ENCODE assay signal across 13 cellular contexts in the genomic region with DNA sequence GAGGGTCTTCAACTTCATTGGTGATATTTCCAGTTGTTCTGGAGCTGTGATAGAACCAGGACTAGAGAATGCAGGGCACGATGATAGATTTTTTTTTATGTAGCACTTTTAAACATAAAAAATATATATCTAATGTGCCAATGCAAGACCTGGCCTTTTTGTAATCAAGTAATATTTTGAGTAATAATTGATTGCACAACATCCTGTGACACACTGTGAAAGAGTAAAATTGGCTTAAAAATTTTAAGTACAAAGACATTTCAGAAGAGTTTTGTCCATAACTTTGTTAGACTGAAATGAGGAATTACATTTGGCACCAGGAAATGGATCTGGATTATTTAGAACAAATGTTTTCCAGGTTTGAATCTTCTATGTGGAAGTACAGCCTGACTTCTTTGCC. TPM values are rescaled to one million over a fixed set of nuclear protein-coding genes. Genes with fewer than 3 reads are reported as not detected.
DNase-seq lines count a peak whose midpoint lies in the region; ATAC-seq, FAIRE-seq and TF ChIP-seq lines count a peak whose summit lies in the region.
"Had no signal": no experiment of that assay in that cellular context is flagged by ENCODE, and none has a peak within 500 bp of the region (broad histone marks: within the 10 kb centered on the region; RNA-seq: fewer than 3 reads in every experiment).

No MANE protein-coding gene starts in this region.

- intact Hi-C loops in kidney (cut with DNase I): no loop called here
- intact Hi-C loops in thyroid gland (cut with DNase I): no loop called here

- no peaks in the 10 kb centered on the region for H3K27me3 ChIP-seq in thyroid gland

- no peak for FAIRE-seq in kidney (lab: Jason Lieb, UNC)
- FAIRE-seq: H54 had no signal

- H3K27me3 Mint-ChIP-seq in activated T-cell treated with anti-CD3 and anti-CD28 coated beads, Interleukin-2, amount 50 U/mL, for 24 hours: no peaks in the 10 kb centered on the region
- H3K27me3 Mint-ChIP-seq in activated naive CD8-positive, alpha-beta T cell treated with anti-CD3 and anti-CD28 coated beads, Interleukin-2, amount 50 U/mL, for 24 hours: no peaks in the 10 kb centered on the region
- no peaks in the 10 kb centered on the region for H3K27me3 Mint-ChIP-seq in type B pancreatic cell

- H3K36me3 ChIP-seq in kidney (ENCODE audit: control insufficient read depth in 1 of 2, insufficient read depth in 2 of 2, low read length in 2 of 2) (no peaks in the 10 kb centered on the region), thyroid gland (no peaks in the 10 kb centered on the region)

- peaks cover 96% of the 10 kb centered on the region for H3K4me1 Mint-ChIP-seq in activated T-cell treated with anti-CD3 and anti-CD28 coated beads, Interleukin-2, amount 50 U/mL, for 24 hours (ENCODE audit: low read depth)
- peaks cover 95% of the 10 kb centered on the region for H3K4me1 Mint-ChIP-seq in activated naive CD8-positive, alpha-beta T cell treated with anti-CD3 and anti-CD28 coated beads, Interleukin-2, amount 50 U/mL, for 24 hours
- H3K4me1 Mint-ChIP-seq in type B pancreatic cell (ENCODE audit: unreplicated experiment): peaks cover 20% of the 10 kb centered on the region
- H3K4me1 Mint-ChIP-seq: stimulated activated memory B cell treated with anti-CD40 and anti-IgM and Interleukin-4, amounts not matched to agents 10 μg/mL and 1 μg/mL and 100 μg/mL, for 72 hours had no signal

- no peak overlapping the region for H3K9ac ChIP-seq in kidney (ENCODE audit: low read length in 2 of 2)

- H3K4me1 ChIP-seq in kidney (ENCODE audit: control insufficient read depth in 1 of 2, insufficient read depth in 1 of 2, low read depth in 1 of 2, low read length in 2 of 2): peaks cover 0 to 14% of the 10 kb centered on the region in 2 donors
- peaks cover 0 to 25% of the 10 kb centered on the region in 2 donors for H3K4me1 ChIP-seq in thyroid gland

- H3K4me3 Mint-ChIP-seq in activated T-cell treated with anti-CD3 and anti-CD28 coated beads, Interleukin-2, amount 50 U/mL, for 24 hours: peak overlapping the region; percentile 83
- peak overlapping the region; percentile 87 for H3K4me3 Mint-ChIP-seq in activated naive CD8-positive, alpha-beta T cell treated with anti-CD3 and anti-CD28 coated beads, Interleukin-2, amount 50 U/mL, for 24 hours
- H3K4me3 Mint-ChIP-seq in type B pancreatic cell: no peak overlapping the region
- H3K4me3 Mint-ChIP-seq: mesothelial cell of epicardium; stimulated activated memory B cell treated with anti-CD40 and anti-IgM and Interleukin-4, amounts not matched to agents 10 μg/mL and 1 μg/mL and 100 μg/mL, for 72 hours had no signal

- no peak for DNase-seq in activated T-cell treated with anti-CD3 and anti-CD28 coated beads, Interleukin-2, amount 50 U/mL, for 24 hours
- DNase-seq in activated T-cell treated with anti-CD3 and anti-CD28 coated beads for 4 hours (no peak), kidney (no peak), thyroid gland (no peak), COR-L47 (lab: John Stamatoyannopoulos, UW) (no peak), DMS153 (lab: John Stamatoyannopoulos, UW) (no peak), type B pancreatic cell (ENCODE audit: extremely low spot score, unreplicated experiment) (no peak)
- no peak for DNase-seq in activated naive CD8-positive, alpha-beta T cell treated with anti-CD3 and anti-CD28 coated beads, Interleukin-2, amount 50 U/mL, for 24 hours
- DNase-seq: NCI-H524 treated with DMSO at 0.1 percent for 48 hours; stimulated activated CD4-positive, alpha-beta T cell treated with anti-CD3 and anti-CD28 coated beads, Interleukin-12 subunit alpha, Interleukin-12 subunit beta, amount 100 ng/mL, for 4 hours had no signal

- TF ChIP-seq CTCF in kidney (IDR thresholded peaks at IDR 0.05; ENCODE audit: borderline replicate concordance, extremely low read depth, insufficient read depth) (no peak), thyroid gland (IDR thresholded peaks at IDR 0.05) (no peak), type B pancreatic cell (conservative IDR thresholded peaks at IDR 0.05) (no peak)

- H3K9me3 ChIP-seq in kidney (ENCODE audit: control insufficient read depth in 1 of 2, low read length in 2 of 2): no peaks in the 10 kb centered on the region
- no peaks in the 10 kb centered on the region for H3K9me3 ChIP-seq in thyroid gland

- H3K4me3 ChIP-seq in kidney (ENCODE audit: low read length in 2 of 2) (no peak overlapping the region), thyroid gland (replicated peaks in 1 of 3) (no peak overlapping the region)

- peak overlapping the region; percentile 99 for H3K27ac Mint-ChIP-seq in activated T-cell treated with anti-CD3 and anti-CD28 coated beads, Interleukin-2, amount 50 U/mL, for 24 hours
- H3K27ac Mint-ChIP-seq in activated naive CD8-positive, alpha-beta T cell treated with anti-CD3 and anti-CD28 coated beads, Interleukin-2, amount 50 U/mL, for 24 hours: peak overlapping the region; percentile 99
- no peak overlapping the region for H3K27ac Mint-ChIP-seq in type B pancreatic cell
- H3K27ac Mint-ChIP-seq: mesothelial cell of epicardium; stimulated activated memory B cell treated with anti-CD40 and anti-IgM and Interleukin-4, amounts not matched to agents 10 μg/mL and 1 μg/mL and 100 μg/mL, for 72 hours had no signal

- H3K36me3 Mint-ChIP-seq in activated T-cell treated with anti-CD3 and anti-CD28 coated beads, Interleukin-2, amount 50 U/mL, for 24 hours (ENCODE audit: low read depth): peaks cover 44% of the 10 kb centered on the region
- peaks cover 59% of the 10 kb centered on the region for H3K36me3 Mint-ChIP-seq in activated naive CD8-positive, alpha-beta T cell treated with anti-CD3 and anti-CD28 coated beads, Interleukin-2, amount 50 U/mL, for 24 hours (ENCODE audit: low read depth)
- H3K36me3 Mint-ChIP-seq in type B pancreatic cell: peaks cover 4% of the 10 kb centered on the region
- H3K36me3 Mint-ChIP-seq: mesothelial cell of epicardium; stimulated activated memory B cell treated with anti-CD40 and anti-IgM and Interleukin-4, amounts not matched to agents 10 μg/mL and 1 μg/mL and 100 μg/mL, for 72 hours had no signal

- 65 to 82% methylated on average over 1 of the region's 1 CpG for WGBS in thyroid gland, 2 donors

- no peak for TF ChIP-seq POLR2A in thyroid gland (IDR thresholded peaks at IDR 0.05)

- H3K27ac ChIP-seq in kidney (ENCODE audit: low read depth in 2 of 2, low read length in 2 of 2) (peak overlapping the region; percentile 34 to 71), thyroid gland (peak overlapping the region; percentile 51 to 66 (median 65))

- peaks cover under 1% of the 10 kb centered on the region for H3K9me3 Mint-ChIP-seq in activated T-cell treated with anti-CD3 and anti-CD28 coated beads, Interleukin-2, amount 50 U/mL, for 24 hours
- H3K9me3 Mint-ChIP-seq in activated naive CD8-positive, alpha-beta T cell treated with anti-CD3 and anti-CD28 coated beads, Interleukin-2, amount 50 U/mL, for 24 hours: peaks cover under 1% of the 10 kb centered on the region
- no peaks in the 10 kb centered on the region for H3K9me3 Mint-ChIP-seq in type B pancreatic cell
- H3K9me3 Mint-ChIP-seq: mesothelial cell of epicardium; stimulated activated memory B cell treated with anti-CD40 and anti-IgM and Interleukin-4, amounts not matched to agents 10 μg/mL and 1 μg/mL and 100 μg/mL, for 72 hours had no signal

- no peak for ATAC-seq in activated naive CD8-positive, alpha-beta T cell treated with anti-CD3 and anti-CD28 coated beads, Interleukin-2, amount 50 U/mL, for 24 hours
- ATAC-seq: stimulated activated memory B cell treated with anti-CD40 and anti-IgM and Interleukin-4, amounts not matched to agents 10 μg/mL and 1 μg/mL and 100 μg/mL, for 72 hours had no signal

RNA-seq across cellular contexts. Expression of gene PRKCH, which starts 22.1 kb away (rescaled TPM):
- total RNA-seq in kidney: 47.0 TPM
- 8.3 TPM for polyA plus RNA-seq in kidney (ENCODE audit: insufficient read depth, low read depth, low replicate concordance)
- total RNA-seq in thyroid gland: 10 to 100 TPM; 34.0 to 68.7 (median 49.8) TPM
- 19.1 and 59.0 TPM in 2 replicates for total RNA-seq in type B pancreatic cell (ENCODE audit: low replicate concordance)
